ENCODE assay signal across 8 cellular contexts in the genomic region with DNA sequence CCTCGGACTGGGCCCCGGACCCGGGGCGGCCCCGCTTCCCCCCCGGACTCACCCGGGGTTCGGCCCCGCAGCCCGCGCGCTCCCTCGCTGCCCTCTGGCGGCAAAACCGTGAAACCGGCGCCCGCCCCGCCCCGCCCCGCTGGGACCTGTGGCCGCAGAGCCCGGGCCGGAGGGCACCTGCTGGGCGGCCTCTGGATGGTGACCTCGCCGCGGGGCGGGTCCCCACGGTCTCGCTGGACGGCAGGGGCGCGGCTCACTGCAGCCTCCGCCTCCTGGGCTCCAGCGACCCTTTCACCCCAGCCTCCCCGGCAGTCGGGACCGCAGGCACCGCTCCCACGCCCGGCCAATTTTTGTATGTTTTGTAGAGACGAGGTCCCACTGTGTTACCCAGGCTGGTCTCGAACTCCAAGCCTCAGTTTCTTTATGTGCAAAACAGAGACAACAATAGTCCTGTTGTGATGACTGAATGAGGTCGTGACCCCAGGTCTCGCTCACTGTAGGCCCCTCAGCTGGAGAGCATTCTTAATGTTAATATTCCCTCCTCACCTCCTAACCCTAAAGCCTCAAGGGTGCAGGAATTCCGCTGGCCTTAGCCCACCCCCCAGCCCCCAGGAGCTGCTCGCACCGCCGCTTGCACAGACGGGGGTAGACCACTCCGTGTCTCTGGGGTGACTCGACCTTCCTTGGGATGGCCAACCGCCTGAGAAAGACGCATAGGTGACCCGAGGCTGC. TPM values are rescaled to one million over a fixed set of nuclear protein-coding genes. Genes with fewer than 3 reads are reported as not detected.
DNase-seq lines count a peak whose midpoint lies in the region; ATAC-seq and TF ChIP-seq lines count a peak whose summit lies in the region.

No MANE protein-coding gene starts in this region.

- H3K9me3 ChIP-seq in OCI-LY1 (ENCODE audit: low read length) (no peaks in the 10 kb centered on the region), neutrophil (no peaks in the 10 kb centered on the region), thoracic aorta (no peaks in the 10 kb centered on the region)

- H3K27me3 ChIP-seq in OCI-LY1 (ENCODE audit: insufficient read depth, low read length) (peaks cover 8% of the 10 kb centered on the region; the same call in 1 of the 2 replicates), neutrophil (peaks cover 64% of the 10 kb centered on the region), thoracic aorta (replicated peaks; ENCODE audit: insufficient read depth) (no peaks in the 10 kb centered on the region)

- peak overlapping the region; percentile 63 for H3K4me3 ChIP-seq in OCI-LY1 (ENCODE audit: low read depth, low read length, poor library complexity, severe bottlenecking)
- H3K4me3 ChIP-seq in fibroblast of pulmonary artery (replicated peaks; ENCODE audit: low read depth, low read length): no peak overlapping the region
- peak overlapping the region; percentile 54 to 58 for H3K4me3 ChIP-seq in neutrophil (ENCODE audit: low read depth in 1 of 2, low read length in 1 of 2)
- peak overlapping the region; percentile 58 for H3K4me3 ChIP-seq in thoracic aorta

- peaks cover 2 to 3% of the 10 kb centered on the region in 2 donors for H3K9me3 Mint-ChIP-seq in activated T-cell treated with anti-CD3 and anti-CD28 coated beads, Interleukin-2, amount 50 U/mL, for 72 hours

- peaks cover 27% of the 10 kb centered on the region for H3K27me3 Mint-ChIP-seq in activated T-cell treated with anti-CD3 and anti-CD28 coated beads, Interleukin-2, amount 50 U/mL, for 72 hours (ENCODE audit: low read depth)

- H3K4me3 Mint-ChIP-seq in activated T-cell treated with anti-CD3 and anti-CD28 coated beads, Interleukin-2, amount 50 U/mL, for 72 hours: peak overlapping the region; percentile 81 to 83

- H3K79me2 ChIP-seq in OCI-LY1 (ENCODE audit: insufficient read depth, low read length): no peaks in the 10 kb centered on the region

- no peak overlapping the region for H3K9ac ChIP-seq in OCI-LY1 (ENCODE audit: low read length)

- peak overlapping the region; percentile 46 for H3K4me2 ChIP-seq in OCI-LY1 (ENCODE audit: low read length)

- H3K27ac ChIP-seq in C4-2B (peak overlapping the region; percentile 62), OCI-LY1 (ENCODE audit: low read depth, low read length, poor library complexity, severe bottlenecking) (no peak overlapping the region), neutrophil (peak overlapping the region; percentile 23), thoracic aorta (no peak overlapping the region)

- H3K4me1 Mint-ChIP-seq in activated T-cell treated with anti-CD3 and anti-CD28 coated beads, Interleukin-2, amount 50 U/mL, for 72 hours (ENCODE audit: low read depth): peaks cover 17% of the 10 kb centered on the region

- H4K20me1 ChIP-seq in OCI-LY1 (ENCODE audit: insufficient read depth, low read length): no peaks in the 10 kb centered on the region

- H3K9me2 ChIP-seq in OCI-LY1 (ENCODE audit: low read depth, low read length): no peaks in the 10 kb centered on the region

- H3K4me1 ChIP-seq in OCI-LY1 (ENCODE audit: insufficient read depth, low read length, severe bottlenecking) (peaks cover 6% of the 10 kb centered on the region), neutrophil (ENCODE audit: control insufficient read depth in 1 of 2, insufficient read depth in 1 of 2, low read depth in 1 of 2, low read length in 1 of 2) (peaks cover 12 to 15% of the 10 kb centered on the region in 2 experiments), thoracic aorta (ENCODE audit: control insufficient read depth in 1 of 2, low read depth in 2 of 2) (peaks cover 2 to 13% of the 10 kb centered on the region in 2 donors)

- ATAC-seq in GM21515 (IDR thresholded peaks at IDR 0.05; ENCODE audit: unreplicated experiment): peak; percentile 59
- ATAC-seq in activated T-cell treated with anti-CD3 and anti-CD28 coated beads, Interleukin-2, amount 50 U/mL, for 72 hours (replicated peaks in 1 of 2): peak; percentile 85 to 88
- ATAC-seq in thoracic aorta (ENCODE audit: insufficient number of reproducible peaks, low FRiP score, low read depth): no peak

- H3K36me3 ChIP-seq in OCI-LY1 (ENCODE audit: insufficient read depth, low read length) (no peaks in the 10 kb centered on the region), neutrophil (no peaks in the 10 kb centered on the region), thoracic aorta (no peaks in the 10 kb centered on the region)

- no peaks in the 10 kb centered on the region for H3F3A ChIP-seq in OCI-LY1 (ENCODE audit: insufficient read depth, low read length)

- peaks cover 0 to 1% of the 10 kb centered on the region in 2 donors for H3K36me3 Mint-ChIP-seq in activated T-cell treated with anti-CD3 and anti-CD28 coated beads, Interleukin-2, amount 50 U/mL, for 72 hours (ENCODE audit: insufficient read depth in 2 of 2)

- DNase-seq in activated T-cell treated with anti-CD3 and anti-CD28 coated beads, Interleukin-2, amount 50 U/mL, for 72 hours: peak; percentile 77 to 82
- DNase-seq in fibroblast of pulmonary artery (ENCODE audit: low read depth): peak; percentile 21
- no peak for DNase-seq in thoracic aorta (ENCODE audit: low spot score)
- DNase-seq in globus pallidus (ENCODE audit: low spot score): no peak

- no peak overlapping the region for H2AFZ ChIP-seq in OCI-LY1 (ENCODE audit: low read length)

- TF ChIP-seq CTCF in C4-2B (conservative IDR thresholded peaks at IDR 0.05) (peak; percentile 91), OCI-LY1 (IDR thresholded peaks at IDR 0.05; ENCODE audit: low read length) (peak; percentile 39), fibroblast of pulmonary artery (IDR thresholded peaks at IDR 0.05; ENCODE audit: low read length, missing control alignments) (no peak), neutrophil (IDR thresholded peaks at IDR 0.05) (peak; percentile 83), thoracic aorta (IDR thresholded peaks at IDR 0.05) (peak; percentile 50)

- H3K27ac Mint-ChIP-seq in activated T-cell treated with anti-CD3 and anti-CD28 coated beads, Interleukin-2, amount 50 U/mL, for 72 hours: no peak overlapping the region

RNA-seq across cellular contexts. Expression of a gene that starts 33.7 kb away (rescaled TPM):
- 1 to 10 TPM; 3.5 to 7.2 TPM for total RNA-seq in activated T-cell treated with anti-CD3 and anti-CD28 coated beads, Interleukin-2, amount 50 U/mL, for 72 hours
- 10 to 100 TPM in 1 of 2 donors, 1 to 10 TPM in 1; 6.5 to 33.1 TPM for total RNA-seq in thoracic aorta

RNA-seq across cellular contexts. Expression of a gene that starts 59.4 kb away (rescaled TPM):
- 100 to 1,000 TPM in 1 of 2 donors, 10 to 100 TPM in 1; 89.1 to 103 TPM for total RNA-seq in activated T-cell treated with anti-CD3 and anti-CD28 coated beads, Interleukin-2, amount 50 U/mL, for 72 hours
- 10 to 100 TPM in 1 of 2 donors, 1 to 10 TPM in 1; 6.4 to 18.2 TPM for total RNA-seq in thoracic aorta

Comparison
In these comparisons a context has a peak if more than half of its experiments do, and no peak if none do; other contexts are left out.
1. H3K27ac ChIP-seq: peak in C4-2B (single experiment) and neutrophil (single experiment); none in OCI-LY1 (single experiment) and thoracic aorta (0 of 2).
2. DNase-seq: peak in activated T-cell treated with anti-CD3 and anti-CD28 coated beads, Interleukin-2, amount 50 U/mL, for 72 hours (2 of 2) and fibroblast of pulmonary artery (single experiment); none in thoracic aorta (single experiment) and globus pallidus (single experiment).
3. RNA of a gene that starts 59.4 kb away (total RNA-seq): 89.1 to 103 TPM in activated T-cell treated with anti-CD3 and anti-CD28 coated beads, Interleukin-2, amount 50 U/mL, for 72 hours; 6.4 to 18.2 TPM in thoracic aorta; every median in the first group is over 4 times any median in the second.